7 cellular contexts compared by ENCODE assay signal in the genomic region with DNA sequence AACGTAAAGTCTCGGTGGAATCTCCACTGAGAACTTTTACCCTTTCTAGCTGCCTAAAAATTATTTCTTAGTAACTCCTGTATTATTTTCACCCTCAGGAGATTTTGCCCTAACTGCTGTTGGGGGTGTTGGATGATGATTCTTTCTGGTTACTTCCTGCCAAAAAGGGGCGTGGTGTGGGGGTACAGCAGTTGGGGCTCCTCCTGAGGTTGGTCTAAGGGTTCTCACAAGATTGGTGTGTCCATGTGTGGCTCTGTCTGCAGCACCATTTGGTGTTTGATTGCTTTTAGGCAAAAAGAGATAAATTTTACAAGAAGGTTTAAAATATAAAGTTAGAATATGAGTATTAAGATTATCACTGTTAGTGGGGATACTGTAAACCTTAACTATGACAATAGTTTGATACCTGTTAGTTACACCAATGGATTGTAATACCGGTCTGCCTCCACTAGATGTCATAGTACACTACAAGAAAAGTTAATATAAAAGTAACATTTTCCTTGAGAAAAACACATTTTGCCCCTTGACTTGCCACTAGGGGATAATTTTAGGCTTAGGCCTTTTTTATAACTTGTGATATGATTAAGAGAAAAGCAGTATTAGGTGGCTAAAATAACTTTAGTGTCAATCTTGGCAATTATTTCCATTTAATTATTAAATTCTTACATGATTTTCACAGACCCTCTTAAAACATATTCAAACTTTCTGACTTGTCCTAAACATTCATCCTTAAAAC.
DNase-seq lines count a peak whose midpoint lies in the region; ATAC-seq, FAIRE-seq and TF ChIP-seq lines count a peak whose summit lies in the region.

No MANE protein-coding gene starts in this region.

- H3K9ac ChIP-seq in Karpas-422 (ENCODE audit: low read length) = no peak overlapping the region

- H3K36me3 ChIP-seq in Karpas-422 (ENCODE audit: insufficient read depth, low read length) = no peaks in the 10 kb centered on the region

- no peak overlapping the region for H3K4me2 ChIP-seq in Karpas-422 (ENCODE audit: low read depth, low read length, poor library complexity, severe bottlenecking)

- H3K27me3 ChIP-seq in Karpas-422 (ENCODE audit: low read length) = no peaks in the 10 kb centered on the region

- H2AFZ ChIP-seq in Karpas-422 (ENCODE audit: low read length) = no peak overlapping the region

- no peaks in the 10 kb centered on the region for H3K79me2 ChIP-seq in Karpas-422 (ENCODE audit: low read length)

- H3K27me3 Mint-ChIP-seq in activated CD8-positive, alpha-beta T cell treated with anti-CD3 and anti-CD28 coated beads for 36 hours = no peaks in the 10 kb centered on the region

- no peak overlapping the region for H3K4me3 ChIP-seq in Karpas-422 (ENCODE audit: low read length)

- no peaks in the 10 kb centered on the region for H3K9me2 ChIP-seq in Karpas-422 (replicated peaks; ENCODE audit: insufficient read depth, low read length)

- H3K27ac Mint-ChIP-seq in activated CD8-positive, alpha-beta T cell treated with anti-CD3 and anti-CD28 coated beads for 36 hours = no peak overlapping the region

- no peaks in the 10 kb centered on the region for H3K4me1 Mint-ChIP-seq in activated CD8-positive, alpha-beta T cell treated with anti-CD3 and anti-CD28 coated beads for 36 hours (ENCODE audit: low read depth)

- CTCF ChIA-PET in activated CD8-positive, alpha-beta T cell treated with anti-CD3 and anti-CD28 coated beads for 36 hours (lab: Charles Lee) = interaction anchor here (3.1 kb wide), 1 partner anchor 318 kb away, joined by 10 read pairs; no protein-coding TSS in a partner anchor

- no peaks in the 10 kb centered on the region for H3K36me3 Mint-ChIP-seq in activated CD8-positive, alpha-beta T cell treated with anti-CD3 and anti-CD28 coated beads for 36 hours (ENCODE audit: low read depth)

- peaks cover 11% of the 10 kb centered on the region for H3K9me3 Mint-ChIP-seq in activated CD8-positive, alpha-beta T cell treated with anti-CD3 and anti-CD28 coated beads for 36 hours

- TF ChIP-seq CTCF in activated CD8-positive, alpha-beta T cell treated with anti-CD3 and anti-CD28 coated beads for 36 hours (IDR thresholded peaks at IDR 0.05) = peak; percentile 72

- POLR2A ChIA-PET in activated CD8-positive, alpha-beta T cell treated with anti-CD3 and anti-CD28 coated beads for 36 hours (lab: Charles Lee) = no interaction called here

- no peaks in the 10 kb centered on the region for H4K20me1 ChIP-seq in Karpas-422 (ENCODE audit: insufficient read depth, low read depth, low read length)

- no peak overlapping the region for H3K4me3 Mint-ChIP-seq in activated CD8-positive, alpha-beta T cell treated with anti-CD3 and anti-CD28 coated beads for 36 hours

- H3K4me1 ChIP-seq in Karpas-422 (ENCODE audit: low read length) = no peaks in the 10 kb centered on the region

- peaks cover 13% of the 10 kb centered on the region; the same call in 1 of the 2 replicates for H3K9me3 ChIP-seq in Karpas-422 (ENCODE audit: low read length)

- peak; percentile 99 for FAIRE-seq in islet of Langerhans (lab: Jason Lieb, UNC)

- peak; percentile 29 for DNase-seq in EL
- peak; percentile 84 for DNase-seq in Karpas-422
- DNase-seq in activated CD8-positive, alpha-beta T cell treated with anti-CD3 and anti-CD28 coated beads for 36 hours = peak; percentile 16
- no peak for DNase-seq in NCI-H510A treated with DMSO at 0.1 percent for 48 hours (lab: John Stamatoyannopoulos, UW)

- intact Hi-C loops in activated CD8-positive, alpha-beta T cell treated with anti-CD3 and anti-CD28 coated beads for 36 hours (cut with micrococcal nuclease) = loop anchor here (2.0 to 10.0 kb wide), 2 partner anchors 318 to 726 kb away; no protein-coding TSS in a partner anchor

- ATAC-seq in GM21447 (IDR thresholded peaks at IDR 0.05; ENCODE audit: unreplicated experiment) = peak; percentile 57
- peak; percentile 55 for ATAC-seq in activated CD8-positive, alpha-beta T cell treated with anti-CD3 and anti-CD28 coated beads for 36 hours
- no peak for ATAC-seq in HG03571 (IDR thresholded peaks at IDR 0.05; ENCODE audit: unreplicated experiment)

- no peak overlapping the region for H3K27ac ChIP-seq in Karpas-422 (ENCODE audit: low read length)
